14 cellular contexts compared by ENCODE assay signal in genomic region chr2:224524657-224525056, GRCh38.
DNase-seq lines count a peak whose midpoint lies in the region; ATAC-seq and TF ChIP-seq lines count a peak whose summit lies in the region.
"Had no signal": no experiment of that assay in that cellular context is flagged by ENCODE, and none has a peak within 500 bp of the region (broad histone marks: within the 10 kb centered on the region; RNA-seq: fewer than 3 reads in every experiment).

No MANE protein-coding gene starts in this region.

- WGBS in mesendoderm (ENCODE audit: extremely low coverage, insufficient coverage, low lambda C conversion rate): no CpG with 5 or more reads among the region's 2 CpGs

- H3K27me3 Mint-ChIP-seq in CD4-positive, CD25-positive, alpha-beta regulatory T cell: no peaks in the 10 kb centered on the region
- H3K27me3 Mint-ChIP-seq in activated B cell treated with CpG ODN at 0.5 μM for 24 hours: no peaks in the 10 kb centered on the region

- no peak overlapping the region for H3K9ac ChIP-seq in mesendoderm (ENCODE audit: low read length)

- no peak overlapping the region for H3K56ac ChIP-seq in mesendoderm (ENCODE audit: low read length)

- H3K4me1 Mint-ChIP-seq in CD4-positive, CD25-positive, alpha-beta regulatory T cell: peaks cover 62 to 89% (median 76%) of the 10 kb centered on the region in 4 donors
- peaks cover 88% of the 10 kb centered on the region for H3K4me1 Mint-ChIP-seq in activated B cell treated with CpG ODN at 0.5 μM for 24 hours

- ATAC-seq in CD4-positive, CD25-positive, alpha-beta regulatory T cell (ENCODE audit: low read depth in 2 of 2): no peak
- no peak for ATAC-seq in activated B cell treated with CpG ODN at 0.5 μM for 24 hours (ENCODE audit: low read depth)

- no peak overlapping the region for H3K4ac ChIP-seq in mesendoderm (ENCODE audit: low read depth, low read length)

- TF ChIP-seq CTCF in GM12865 (IDR thresholded peaks at IDR 0.05; ENCODE audit: insufficient read depth, low read depth, low read length, missing control alignments) (no peak), activated B cell treated with CpG ODN at 0.5 μM for 24 hours (IDR thresholded peaks at IDR 0.05) (no peak), tibial artery (IDR thresholded peaks at IDR 0.05) (no peak)

- peak overlapping the region; percentile 67 to 85 (median 80) for H3K4me3 Mint-ChIP-seq in CD4-positive, CD25-positive, alpha-beta regulatory T cell
- H3K4me3 Mint-ChIP-seq in activated B cell treated with CpG ODN at 0.5 μM for 24 hours: peak overlapping the region; percentile 67

- peak overlapping the region; percentile 78 for H3K4me3 ChIP-seq in CD4-positive, CD25-positive, alpha-beta regulatory T cell (ENCODE audit: low read depth, low read length)
- H3K4me3 ChIP-seq in GM12865 (ENCODE audit: low read depth, low read length) (peak overlapping the region; percentile 47), mesendoderm (ENCODE audit: low read length) (no peak overlapping the region), tibial artery (no peak overlapping the region)
- H3K4me3 ChIP-seq: mucosa of descending colon had no signal

- H3K4me2 ChIP-seq in mesendoderm (ENCODE audit: low read length): no peak overlapping the region

- intact Hi-C loops in activated B cell treated with CpG ODN at 0.5 μM for 24 hours (cut with micrococcal nuclease): loop anchor here (5.0 to 10.0 kb wide), 5 partner anchors 32 to 570 kb away; partner anchors contain the start of genes DOCK10 and MRPL44
- intact Hi-C loops in tibial artery (cut with DNase I; ENCODE audit: low total_unique reads): loop anchor here (10.0 kb wide), 1 partner anchor 50 kb away; no protein-coding TSS in a partner anchor

- H3K27ac ChIP-seq in CD4-positive, CD25-positive, alpha-beta regulatory T cell (ENCODE audit: insufficient read depth, low read length, poor library complexity, severe bottlenecking): peak overlapping the region; percentile 77
- H3K27ac ChIP-seq in mesendoderm (ENCODE audit: low read depth, low read length) (no peak overlapping the region), tibial artery (no peak overlapping the region)

- POLR2A ChIA-PET in activated B cell treated with CpG ODN at 0.5 μM for 24 hours (lab: Charles Lee): interaction anchor here (1.6 kb wide), 2 partner anchors 59 to 61 kb away, joined by 3 to 7 read pairs; partner anchors contain the start of gene CUL3

- H3K27me3 ChIP-seq in CD4-positive, CD25-positive, alpha-beta regulatory T cell (ENCODE audit: control insufficient read depth, insufficient read depth, low read length): no peaks in the 10 kb centered on the region
- H3K27me3 ChIP-seq in mesendoderm (ENCODE audit: insufficient read depth, low read length, poor library complexity): no peaks in the 10 kb centered on the region
- no peaks in the 10 kb centered on the region for H3K27me3 ChIP-seq in tibial artery

- CTCF ChIA-PET in activated B cell treated with CpG ODN at 0.5 μM for 24 hours (lab: Charles Lee): interaction anchor here (0.6 kb wide), 1 partner anchor 131 kb away, joined by 3 read pairs; no protein-coding TSS in a partner anchor

- H3K79me2 ChIP-seq in mesendoderm (ENCODE audit: control insufficient read depth, insufficient read depth, low read length): peaks cover 29% of the 10 kb centered on the region

- H2BK15ac ChIP-seq in mesendoderm (replicated peaks; ENCODE audit: low read depth): no peak overlapping the region

- no peak overlapping the region for H2BK120ac ChIP-seq in mesendoderm (ENCODE audit: low read depth, low read length)

- no peak overlapping the region for H4K5ac ChIP-seq in mesendoderm (ENCODE audit: low read length)

- peaks cover 3% of the 10 kb centered on the region for H3K36me3 Mint-ChIP-seq in CD4-positive, CD25-positive, alpha-beta regulatory T cell
- peaks cover 15% of the 10 kb centered on the region for H3K36me3 Mint-ChIP-seq in activated B cell treated with CpG ODN at 0.5 μM for 24 hours (ENCODE audit: low read depth)

- H3K18ac ChIP-seq in mesendoderm (ENCODE audit: low read length): peak overlapping the region; percentile 51

- peaks cover 0 to 3% (median 0%) of the 10 kb centered on the region in 7 donors for H3K9me3 Mint-ChIP-seq in CD4-positive, CD25-positive, alpha-beta regulatory T cell
- no peaks in the 10 kb centered on the region for H3K9me3 Mint-ChIP-seq in activated B cell treated with CpG ODN at 0.5 μM for 24 hours

- DNase-seq in CD4-positive, CD25-positive, alpha-beta regulatory T cell: peak in 1 of 3 donors; percentile 27
- DNase-seq in GM12865 (ENCODE audit: low read depth): peak; percentile 22
- no peak for DNase-seq in activated B cell treated with CpG ODN at 0.5 μM for 24 hours
- DNase-seq in mesendoderm: no peak
- no peak for DNase-seq in SKM-1 (lab: John Stamatoyannopoulos, UW; ENCODE audit: unreplicated experiment)
- no peak for DNase-seq in germinal center (ENCODE audit: low spot score)
- no peak for DNase-seq in NCI-H748 treated with DMSO at 0.1 percent for 48 hours (lab: John Stamatoyannopoulos, UW)
- no peak for DNase-seq in tibial artery
- DNase-seq: C1 segment of cervical spinal cord; mucosa of descending colon; NCI-H1436; NCI-H510A; stimulated activated CD4-positive, alpha-beta T cell treated with anti-CD3 and anti-CD28 coated beads, Interleukin-4, amount 100 ng/mL, for 24 hours; stimulated activated naive CD4-positive, alpha-beta T cell treated with Interleukin-2 at 50 U/mL for 16 hours had no signal

- H3K79me1 ChIP-seq in mesendoderm (ENCODE audit: low read length): peaks cover 13% of the 10 kb centered on the region

- H3K27ac Mint-ChIP-seq in CD4-positive, CD25-positive, alpha-beta regulatory T cell: peak overlapping the region; percentile 80 to 94 (median 92)
- H3K27ac Mint-ChIP-seq in activated B cell treated with CpG ODN at 0.5 μM for 24 hours: peak overlapping the region; percentile 90

- H3K23ac ChIP-seq in mesendoderm (ENCODE audit: low read length): no peak overlapping the region

- H2AK5ac ChIP-seq in mesendoderm (ENCODE audit: low read length): no peak overlapping the region

- H3K9me3 ChIP-seq in CD4-positive, CD25-positive, alpha-beta regulatory T cell (ENCODE audit: control insufficient read depth in 2 of 2, low read length in 2 of 2): no peaks in the 10 kb centered on the region
- H3K9me3 ChIP-seq in tibial artery: no peaks in the 10 kb centered on the region
- H3K9me3 ChIP-seq: mucosa of descending colon had no signal

- no peak overlapping the region for H2BK5ac ChIP-seq in mesendoderm (ENCODE audit: low read length)

- no peak overlapping the region for H4K8ac ChIP-seq in mesendoderm (ENCODE audit: low read depth, low read length)

- H3K36me3 ChIP-seq in CD4-positive, CD25-positive, alpha-beta regulatory T cell (ENCODE audit: control insufficient read depth, insufficient read depth, low read length): peaks cover 2% of the 10 kb centered on the region
- H3K36me3 ChIP-seq in mesendoderm (ENCODE audit: control insufficient read depth, insufficient read depth, low read length): peaks cover 1% of the 10 kb centered on the region
- no peaks in the 10 kb centered on the region for H3K36me3 ChIP-seq in tibial artery

- peaks cover 92% of the 10 kb centered on the region for H3K4me1 ChIP-seq in CD4-positive, CD25-positive, alpha-beta regulatory T cell (ENCODE audit: control insufficient read depth, insufficient read depth, low read length, poor library complexity, severe bottlenecking)
- no peaks in the 10 kb centered on the region for H3K4me1 ChIP-seq in mesendoderm (ENCODE audit: control insufficient read depth, low read depth, low read length)
- peaks cover 0 to 81% (median 17%) of the 10 kb centered on the region in 4 donors for H3K4me1 ChIP-seq in tibial artery

Comparison
In these comparisons a context has a peak if more than half of its experiments do, and no peak if none do; other contexts are left out.
1. H3K4me3 ChIP-seq: peak in CD4-positive, CD25-positive, alpha-beta regulatory T cell (single experiment) and GM12865 (single experiment); none in mesendoderm (single experiment) and tibial artery (0 of 2).